14 cellular contexts compared by ENCODE assay signal in the genomic region with DNA sequence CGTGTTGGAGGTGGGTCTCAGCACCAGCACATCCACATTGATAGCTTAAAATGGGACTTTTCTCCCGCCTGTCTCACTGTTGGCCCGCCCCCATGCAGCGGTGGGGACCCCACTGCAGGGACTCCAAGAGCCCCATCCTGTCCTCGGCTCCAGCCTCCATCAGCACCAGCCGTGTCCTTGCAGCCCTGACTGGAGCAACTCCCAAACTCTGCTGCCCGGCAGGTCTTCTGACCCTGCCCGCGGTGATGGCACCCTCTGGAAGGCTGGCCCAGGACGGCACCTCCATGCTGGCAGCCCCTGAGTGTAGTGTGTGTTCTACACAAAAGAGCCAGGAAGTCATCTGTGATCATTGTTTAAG. TPM values are rescaled to one million over a fixed set of nuclear protein-coding genes. Genes with fewer than 3 reads are reported as not detected.
DNase-seq lines count a peak whose midpoint lies in the region; ATAC-seq and TF ChIP-seq lines count a peak whose summit lies in the region.
"Had no signal": no experiment of that assay in that cellular context is flagged by ENCODE, and none has a peak within 500 bp of the region (broad histone marks: within the 10 kb centered on the region; RNA-seq: fewer than 3 reads in every experiment).

No MANE protein-coding gene starts in this region.

- POLR2A ChIA-PET in CD8-positive, alpha-beta T cell (lab: Charles Lee) = no interaction called here

- TF ChIP-seq POLR2A in sigmoid colon (IDR thresholded peaks at IDR 0.05) (no peak), suprapubic skin (IDR thresholded peaks at IDR 0.05) (no peak)

- no peak for TF ChIP-seq CTCF in sigmoid colon (IDR thresholded peaks at IDR 0.05)
- no peak for TF ChIP-seq CTCF in suprapubic skin (IDR thresholded peaks at IDR 0.05)
- no peak for TF ChIP-seq CTCF in CD8-positive, alpha-beta T cell (IDR thresholded peaks at IDR 0.05)

- H3K4me3 Mint-ChIP-seq in activated T-cell treated with anti-CD3 and anti-CD28 coated beads, Interleukin-2, amount 50 U/mL, for 72 hours = no peak overlapping the region
- no peak overlapping the region for H3K4me3 Mint-ChIP-seq in CD8-positive, alpha-beta T cell

- H3K9me3 Mint-ChIP-seq in activated T-cell treated with anti-CD3 and anti-CD28 coated beads, Interleukin-2, amount 50 U/mL, for 72 hours = peaks cover 5 to 14% of the 10 kb centered on the region in 2 donors
- H3K9me3 Mint-ChIP-seq in CD8-positive, alpha-beta T cell = peaks cover 15% of the 10 kb centered on the region

- H3K36me3 ChIP-seq in sigmoid colon (peaks cover 13 to 31% (median 21%) of the 10 kb centered on the region in 4 donors), suprapubic skin (peaks cover 28% of the 10 kb centered on the region)
- peaks cover 14% of the 10 kb centered on the region for H3K36me3 ChIP-seq in CD8-positive, alpha-beta T cell (ENCODE audit: insufficient read depth, low read length)

- intact Hi-C loops in sigmoid colon (cut with DNase I) = no loop called here
- intact Hi-C loops in CD8-positive, alpha-beta T cell (cut with DNase I, micrococcal nuclease) = no loop called here

- no peaks in the 10 kb centered on the region for H3K27me3 ChIP-seq in sigmoid colon
- no peaks in the 10 kb centered on the region for H3K27me3 ChIP-seq in suprapubic skin
- no peaks in the 10 kb centered on the region for H3K27me3 ChIP-seq in CD8-positive, alpha-beta T cell (ENCODE audit: insufficient read depth, low read length)

- 93 to 97% methylated on average over 10 of the region's 10 CpGs for WGBS in sigmoid colon, 2 donors
- WGBS in suprapubic skin = 93% methylated on average over 9 of the region's 10 CpGs

- no peak for ATAC-seq in activated T-cell treated with anti-CD3 and anti-CD28 coated beads, Interleukin-2, amount 50 U/mL, for 72 hours (replicated peaks in 1 of 2)
- ATAC-seq in CD8-positive, alpha-beta T cell = no peak
- ATAC-seq in HG02678 (IDR thresholded peaks at IDR 0.05; ENCODE audit: unreplicated experiment) = no peak

- no peak for TF ChIP-seq EP300 in sigmoid colon (IDR thresholded peaks at IDR 0.05)
- TF ChIP-seq EP300 in suprapubic skin (IDR thresholded peaks at IDR 0.05) = no peak

- H3K4me3 ChIP-seq in sigmoid colon (no peak overlapping the region), suprapubic skin (no peak overlapping the region)
- H3K4me3 ChIP-seq in CD8-positive, alpha-beta T cell (ENCODE audit: low read depth, low read length) = no peak overlapping the region
- H3K4me3 ChIP-seq: GM23248 had no signal

- H3K9me3 ChIP-seq in sigmoid colon = peaks cover 0 to 11% (median 0%) of the 10 kb centered on the region in 4 donors
- H3K9me3 ChIP-seq in suprapubic skin = no peaks in the 10 kb centered on the region
- H3K9me3 ChIP-seq in CD8-positive, alpha-beta T cell (ENCODE audit: low read length) = no peaks in the 10 kb centered on the region

- peak; percentile 17 for DNase-seq in activated T-cell treated with anti-CD3 and anti-CD28 coated beads, Interleukin-2, amount 50 U/mL, for 1 hour
- no peak for DNase-seq in activated T-cell treated with anti-CD3 and anti-CD28 coated beads, Interleukin-2, amount 50 U/mL, for 72 hours
- peak; percentile 57 for DNase-seq in mesenteric fat pad (ENCODE audit: low spot score)
- DNase-seq in sigmoid colon = peak; percentile 59
- DNase-seq in suprapubic skin (ENCODE audit: low spot score in 2 of 2) = peak; percentile 45 to 47
- DNase-seq in CD8-positive, alpha-beta T cell = no peak
- no peak for DNase-seq in hepatic stellate cell (ENCODE audit: low spot score)
- DNase-seq: DMS53, GM23248 had no signal

- H3K27ac Mint-ChIP-seq in activated T-cell treated with anti-CD3 and anti-CD28 coated beads, Interleukin-2, amount 50 U/mL, for 72 hours = no peak overlapping the region
- H3K27ac Mint-ChIP-seq in CD8-positive, alpha-beta T cell = no peak overlapping the region

- H3K27ac ChIP-seq in sigmoid colon (no peak overlapping the region), suprapubic skin (no peak overlapping the region)
- no peak overlapping the region for H3K27ac ChIP-seq in CD8-positive, alpha-beta T cell (ENCODE audit: low read depth, low read length)
- H3K27ac ChIP-seq: 22Rv1, GM23248 had no signal

- no peaks in the 10 kb centered on the region for H3K27me3 Mint-ChIP-seq in activated T-cell treated with anti-CD3 and anti-CD28 coated beads, Interleukin-2, amount 50 U/mL, for 72 hours (ENCODE audit: low read depth)
- no peaks in the 10 kb centered on the region for H3K27me3 Mint-ChIP-seq in CD8-positive, alpha-beta T cell (ENCODE audit: low read depth)

- H3K4me1 Mint-ChIP-seq in activated T-cell treated with anti-CD3 and anti-CD28 coated beads, Interleukin-2, amount 50 U/mL, for 72 hours (ENCODE audit: low read depth) = no peaks in the 10 kb centered on the region
- peaks cover 3% of the 10 kb centered on the region for H3K4me1 Mint-ChIP-seq in CD8-positive, alpha-beta T cell (ENCODE audit: low read depth)

- H3K36me3 Mint-ChIP-seq in activated T-cell treated with anti-CD3 and anti-CD28 coated beads, Interleukin-2, amount 50 U/mL, for 72 hours (ENCODE audit: insufficient read depth in 2 of 2) = peaks cover 22 to 24% of the 10 kb centered on the region in 2 donors
- peaks cover 61% of the 10 kb centered on the region for H3K36me3 Mint-ChIP-seq in CD8-positive, alpha-beta T cell

- CTCF ChIA-PET in CD8-positive, alpha-beta T cell (lab: Charles Lee) = no interaction called here

- H3K4me1 ChIP-seq in sigmoid colon (no peaks in the 10 kb centered on the region), suprapubic skin (peaks cover 7% of the 10 kb centered on the region)
- no peaks in the 10 kb centered on the region for H3K4me1 ChIP-seq in CD8-positive, alpha-beta T cell (ENCODE audit: insufficient read depth, low read length)

RNA-seq across cellular contexts. Expression of gene KCNG2, which starts 41.6 kb away (rescaled TPM):
- not detected for total RNA-seq in activated T-cell treated with anti-CD3 and anti-CD28 coated beads, Interleukin-2, amount 50 U/mL, for 72 hours
- total RNA-seq in mesenteric fat pad (0.51 TPM), sigmoid colon (under 1 TPM in 1 of 4 donors, not detected in 3; 0.41 TPM), suprapubic skin (not detected)
- polyA plus RNA-seq in sigmoid colon = under 1 TPM in 1 of 3 donors, not detected in 2; 0.15 TPM
- total RNA-seq in CD8-positive, alpha-beta T cell = not detected
- total RNA-seq: A673, GM23248, HT-29 had no signal
- polyA plus RNA-seq: BJ, GM23248 had no signal

Comparison
In these comparisons a context has a peak if more than half of its experiments do, and no peak if none do; other contexts are left out.
1. DNase-seq: peak in activated T-cell treated with anti-CD3 and anti-CD28 coated beads, Interleukin-2, amount 50 U/mL, for 1 hour (single experiment), mesenteric fat pad (single experiment), sigmoid colon (single experiment) and suprapubic skin (2 of 2); none in activated T-cell treated with anti-CD3 and anti-CD28 coated beads, Interleukin-2, amount 50 U/mL, for 72 hours (0 of 2), CD8-positive, alpha-beta T cell (0 of 7) and hepatic stellate cell (single experiment).